8 cellular contexts compared by ENCODE assay signal in the genomic region with DNA sequence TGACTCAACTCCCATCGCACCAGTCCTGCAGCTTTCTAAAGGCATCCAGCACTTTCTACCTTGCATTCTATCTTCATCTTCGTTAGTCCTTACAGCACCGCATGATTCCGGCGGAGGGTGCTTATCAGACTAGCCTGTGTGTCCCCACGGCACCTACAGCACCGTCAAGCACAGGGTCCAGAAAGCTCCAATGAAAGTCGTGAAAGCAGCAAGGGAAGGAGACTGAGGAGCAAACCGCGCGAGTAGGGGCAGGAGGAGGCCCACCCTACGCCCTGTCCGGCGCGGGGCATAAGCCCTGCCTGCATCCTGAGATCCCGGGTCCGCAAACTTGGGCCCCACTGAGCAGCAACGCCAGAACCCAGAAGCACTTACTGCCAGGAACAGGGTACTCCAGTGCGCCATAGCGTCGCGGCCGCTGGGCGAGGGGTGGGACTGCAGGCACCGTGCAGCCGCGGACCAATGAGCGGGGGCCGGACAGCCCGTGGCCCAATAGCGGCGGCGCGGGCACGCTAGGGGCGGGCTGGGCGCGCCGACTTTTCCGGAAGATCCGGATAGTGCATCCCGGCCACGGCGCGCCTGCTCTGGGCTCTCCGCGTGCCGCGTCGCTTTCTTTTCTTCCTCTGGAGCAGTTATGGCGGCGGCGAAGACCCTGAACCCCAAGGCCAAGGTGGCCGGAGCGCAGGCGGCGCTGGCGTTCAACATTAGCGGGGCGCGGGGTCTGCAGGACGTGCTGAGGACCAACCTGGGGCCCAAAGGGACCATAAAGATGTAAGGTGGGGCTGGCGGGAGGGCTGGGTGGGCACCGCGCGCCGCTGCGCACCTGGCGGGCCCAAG.
DNase-seq lines count a peak whose midpoint lies in the region; ATAC-seq and FAIRE-seq lines count a peak whose summit lies in the region.

No MANE protein-coding gene starts in this region.

- CTCF ChIA-PET in naive thymus-derived CD4-positive, alpha-beta T cell (lab: Charles Lee): no interaction called here

- peak; percentile 99 for ATAC-seq in naive thymus-derived CD4-positive, alpha-beta T cell
- peak; percentile 100 for ATAC-seq in stimulated activated memory B cell treated with anti-CD40 and anti-IgM and Interleukin-4, amounts not matched to agents 10 μg/mL and 1 μg/mL and 100 μg/mL, for 72 hours

- intact Hi-C loops in activated T-helper 1 cell treated with anti-CD3 and anti-CD28 coated beads, Interleukin-12 subunit alpha, Interleukin-12 subunit beta, Interleukin-2, Interleukin-4 antibody, amounts not matched to agents 30 ng/mL and 10 ng/mL and 1 ng/mL, durations not matched to agents 14 hours and 24 hours and 36 hours (cut with micrococcal nuclease): loop anchor here (1.0 to 10.0 kb wide), 9 partner anchors 20 to 1095 kb away; a partner anchor contains a TSS
- intact Hi-C loops in naive thymus-derived CD4-positive, alpha-beta T cell (cut with micrococcal nuclease): loop anchor here (1.0 to 10.0 kb wide), 18 partner anchors 20 to 1554 kb away; a partner anchor contains a TSS

- H3K9me3 ChIP-seq in naive thymus-derived CD4-positive, alpha-beta T cell (ENCODE audit: control insufficient read depth in 2 of 3, low read length in 3 of 3): no peaks in the 10 kb centered on the region

- H3K27ac ChIP-seq in naive thymus-derived CD4-positive, alpha-beta T cell (ENCODE audit: low read depth, low read length): peak overlapping the region; percentile 85

- peaks cover 6 to 7% of the 10 kb centered on the region in 2 donors for H3K4me1 ChIP-seq in naive thymus-derived CD4-positive, alpha-beta T cell (ENCODE audit: control insufficient read depth in 2 of 2, insufficient read depth in 2 of 2, low read length in 2 of 2)

- no peaks in the 10 kb centered on the region for H3K27me3 Mint-ChIP-seq in activated T-helper 1 cell treated with anti-CD3 and anti-CD28 coated beads, Interleukin-12 subunit alpha, Interleukin-12 subunit beta, Interleukin-2, Interleukin-4 antibody, amounts not matched to agents 30 ng/mL and 10 ng/mL and 1 ng/mL, durations not matched to agents 14 hours and 24 hours and 36 hours (ENCODE audit: insufficient read depth)
- no peaks in the 10 kb centered on the region for H3K27me3 Mint-ChIP-seq in naive thymus-derived CD4-positive, alpha-beta T cell
- H3K27me3 Mint-ChIP-seq in stimulated activated memory B cell treated with anti-CD40 and anti-IgM and Interleukin-4, amounts not matched to agents 10 μg/mL and 1 μg/mL and 100 μg/mL, for 72 hours: no peaks in the 10 kb centered on the region

- no peaks in the 10 kb centered on the region for H3K9me3 Mint-ChIP-seq in activated T-helper 1 cell treated with anti-CD3 and anti-CD28 coated beads, Interleukin-12 subunit alpha, Interleukin-12 subunit beta, Interleukin-2, Interleukin-4 antibody, amounts not matched to agents 30 ng/mL and 10 ng/mL and 1 ng/mL, durations not matched to agents 14 hours and 24 hours and 36 hours
- H3K9me3 Mint-ChIP-seq in naive thymus-derived CD4-positive, alpha-beta T cell: peaks cover 0 to 1% (median 0%) of the 10 kb centered on the region in 11 donors
- no peaks in the 10 kb centered on the region for H3K9me3 Mint-ChIP-seq in stimulated activated memory B cell treated with anti-CD40 and anti-IgM and Interleukin-4, amounts not matched to agents 10 μg/mL and 1 μg/mL and 100 μg/mL, for 72 hours

- peak overlapping the region; percentile 97 for H3K27ac Mint-ChIP-seq in activated T-helper 1 cell treated with anti-CD3 and anti-CD28 coated beads, Interleukin-12 subunit alpha, Interleukin-12 subunit beta, Interleukin-2, Interleukin-4 antibody, amounts not matched to agents 30 ng/mL and 10 ng/mL and 1 ng/mL, durations not matched to agents 14 hours and 24 hours and 36 hours
- peak overlapping the region; percentile 75 to 95 (median 87) for H3K27ac Mint-ChIP-seq in naive thymus-derived CD4-positive, alpha-beta T cell
- peak overlapping the region; percentile 95 for H3K27ac Mint-ChIP-seq in stimulated activated memory B cell treated with anti-CD40 and anti-IgM and Interleukin-4, amounts not matched to agents 10 μg/mL and 1 μg/mL and 100 μg/mL, for 72 hours

- POLR2A ChIA-PET in naive thymus-derived CD4-positive, alpha-beta T cell (lab: Charles Lee): interaction anchor here (0.5 to 1.0 kb wide), 4 partner anchors 15 to 980 kb away, joined by 3 to 5 read pairs (median 3); a partner anchor contains a TSS

- peaks cover 14% of the 10 kb centered on the region for H3K36me3 Mint-ChIP-seq in activated T-helper 1 cell treated with anti-CD3 and anti-CD28 coated beads, Interleukin-12 subunit alpha, Interleukin-12 subunit beta, Interleukin-2, Interleukin-4 antibody, amounts not matched to agents 30 ng/mL and 10 ng/mL and 1 ng/mL, durations not matched to agents 14 hours and 24 hours and 36 hours (ENCODE audit: low read depth)
- H3K36me3 Mint-ChIP-seq in naive thymus-derived CD4-positive, alpha-beta T cell: peaks cover 0 to 5% (median 0%) of the 10 kb centered on the region in 5 donors
- H3K36me3 Mint-ChIP-seq in stimulated activated memory B cell treated with anti-CD40 and anti-IgM and Interleukin-4, amounts not matched to agents 10 μg/mL and 1 μg/mL and 100 μg/mL, for 72 hours: peaks cover under 1% of the 10 kb centered on the region

- FAIRE-seq in RCC 7860 (lab: Jason Lieb, UNC): no peak

- peak overlapping the region; percentile 100 for H3K4me3 Mint-ChIP-seq in activated T-helper 1 cell treated with anti-CD3 and anti-CD28 coated beads, Interleukin-12 subunit alpha, Interleukin-12 subunit beta, Interleukin-2, Interleukin-4 antibody, amounts not matched to agents 30 ng/mL and 10 ng/mL and 1 ng/mL, durations not matched to agents 14 hours and 24 hours and 36 hours
- H3K4me3 Mint-ChIP-seq in naive thymus-derived CD4-positive, alpha-beta T cell: peak overlapping the region; percentile 90 to 100 (median 98)
- peak overlapping the region; percentile 90 for H3K4me3 Mint-ChIP-seq in stimulated activated memory B cell treated with anti-CD40 and anti-IgM and Interleukin-4, amounts not matched to agents 10 μg/mL and 1 μg/mL and 100 μg/mL, for 72 hours

- peaks cover 11% of the 10 kb centered on the region for H3K4me1 Mint-ChIP-seq in activated T-helper 1 cell treated with anti-CD3 and anti-CD28 coated beads, Interleukin-12 subunit alpha, Interleukin-12 subunit beta, Interleukin-2, Interleukin-4 antibody, amounts not matched to agents 30 ng/mL and 10 ng/mL and 1 ng/mL, durations not matched to agents 14 hours and 24 hours and 36 hours (ENCODE audit: low read depth)
- H3K4me1 Mint-ChIP-seq in naive thymus-derived CD4-positive, alpha-beta T cell: peaks cover 0 to 35% (median 20%) of the 10 kb centered on the region in 7 donors
- H3K4me1 Mint-ChIP-seq in stimulated activated memory B cell treated with anti-CD40 and anti-IgM and Interleukin-4, amounts not matched to agents 10 μg/mL and 1 μg/mL and 100 μg/mL, for 72 hours: no peaks in the 10 kb centered on the region

- H3K4me3 ChIP-seq in naive thymus-derived CD4-positive, alpha-beta T cell (ENCODE audit: low read length): peak overlapping the region; percentile 97

- H3K36me3 ChIP-seq in naive thymus-derived CD4-positive, alpha-beta T cell (ENCODE audit: control insufficient read depth in 2 of 3, insufficient read depth in 3 of 3, low read length in 3 of 3): no peaks in the 10 kb centered on the region

- DNase-seq in EH (ENCODE audit: low read depth): peak; percentile 90
- peak; percentile 77 for DNase-seq in GOT3 (lab: John Stamatoyannopoulos, UW)
- peak; percentile 81 to 85 for DNase-seq in Kasumi-1 (lab: John Stamatoyannopoulos, UW)
- peak; percentile 74 for DNase-seq in RCC 7860 (ENCODE audit: low spot score)
- peak; percentile 89 for DNase-seq in activated T-helper 1 cell treated with anti-CD3 and anti-CD28 coated beads, Interleukin-12 subunit alpha, Interleukin-12 subunit beta, Interleukin-2, Interleukin-4 antibody, amounts not matched to agents 30 ng/mL and 10 ng/mL and 1 ng/mL, durations not matched to agents 14 hours and 24 hours and 36 hours (ENCODE audit: low spot score)
- DNase-seq in fibroblast of gingiva (ENCODE audit: low read depth): peak; percentile 88
- peak; percentile 76 to 91 (median 80) for DNase-seq in naive thymus-derived CD4-positive, alpha-beta T cell

- H3K27me3 ChIP-seq in naive thymus-derived CD4-positive, alpha-beta T cell (ENCODE audit: control insufficient read depth in 2 of 2, insufficient read depth in 2 of 2, low read length in 2 of 2): no peaks in the 10 kb centered on the region

Comparison
In these comparisons a context has a peak if more than half of its experiments do, and no peak if none do; other contexts are left out.
1. Peak in every context shown above with its lines: DNase-seq, ATAC-seq, H3K4me3 ChIP-seq and H3K27ac ChIP-seq.